Comparison of ENCODE assay signal across 1 cellular context in the genomic region with DNA sequence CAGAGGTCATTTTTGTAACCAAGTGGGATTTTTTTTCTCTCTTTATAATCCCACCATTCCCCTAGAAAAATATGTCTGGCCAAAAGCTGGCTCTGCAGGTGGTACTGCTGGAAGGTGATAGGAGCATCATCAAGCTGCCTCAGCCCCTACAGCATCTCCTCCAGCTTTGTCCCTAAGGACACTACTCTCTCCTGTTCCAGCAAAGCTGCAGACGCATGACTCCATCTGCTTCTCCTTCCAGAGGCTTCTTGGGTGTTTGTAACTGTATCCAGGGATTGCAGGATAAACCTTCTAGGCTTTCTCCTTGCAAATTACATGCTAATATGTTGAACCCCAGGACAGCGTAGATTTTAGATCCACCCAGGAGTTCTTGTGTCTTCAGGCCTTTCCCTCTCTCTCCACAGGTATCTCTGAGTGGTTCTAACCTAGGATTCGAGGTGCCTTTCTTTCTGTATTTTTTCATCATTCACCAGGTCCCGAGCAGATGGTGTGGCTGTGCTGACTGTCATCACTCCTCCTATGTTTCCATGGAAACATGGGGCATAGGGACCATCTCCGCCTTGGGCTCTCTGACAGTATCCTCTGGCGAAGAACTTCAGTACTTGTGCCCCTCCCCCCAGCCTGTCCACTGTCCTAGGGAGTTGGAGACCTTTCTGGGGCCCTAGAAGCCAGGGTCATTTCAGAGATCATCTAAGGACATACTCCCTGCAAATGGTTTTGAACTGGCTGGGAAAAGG.
TF ChIP-seq lines count a peak whose summit lies in the region.

No MANE protein-coding gene starts in this region.

TF ChIP-seq in GM23338, 12 proteins besides CTCF, POLR2A, EP300 and RAD21 (continued from another document):
- TF ChIP-seq ZNF331 (CRISPR knock-in tag; IDR thresholded peaks at IDR 0.05; ENCODE audit: low read depth) (no peak), STAT1 (IDR thresholded peaks at IDR 0.05; ENCODE audit: unreplicated experiment) (no peak), EZH2phosphoT487 (IDR thresholded peaks at IDR 0.05; ENCODE audit: unreplicated experiment) (no peak)
- TF ChIP-seq, protein P1, sequence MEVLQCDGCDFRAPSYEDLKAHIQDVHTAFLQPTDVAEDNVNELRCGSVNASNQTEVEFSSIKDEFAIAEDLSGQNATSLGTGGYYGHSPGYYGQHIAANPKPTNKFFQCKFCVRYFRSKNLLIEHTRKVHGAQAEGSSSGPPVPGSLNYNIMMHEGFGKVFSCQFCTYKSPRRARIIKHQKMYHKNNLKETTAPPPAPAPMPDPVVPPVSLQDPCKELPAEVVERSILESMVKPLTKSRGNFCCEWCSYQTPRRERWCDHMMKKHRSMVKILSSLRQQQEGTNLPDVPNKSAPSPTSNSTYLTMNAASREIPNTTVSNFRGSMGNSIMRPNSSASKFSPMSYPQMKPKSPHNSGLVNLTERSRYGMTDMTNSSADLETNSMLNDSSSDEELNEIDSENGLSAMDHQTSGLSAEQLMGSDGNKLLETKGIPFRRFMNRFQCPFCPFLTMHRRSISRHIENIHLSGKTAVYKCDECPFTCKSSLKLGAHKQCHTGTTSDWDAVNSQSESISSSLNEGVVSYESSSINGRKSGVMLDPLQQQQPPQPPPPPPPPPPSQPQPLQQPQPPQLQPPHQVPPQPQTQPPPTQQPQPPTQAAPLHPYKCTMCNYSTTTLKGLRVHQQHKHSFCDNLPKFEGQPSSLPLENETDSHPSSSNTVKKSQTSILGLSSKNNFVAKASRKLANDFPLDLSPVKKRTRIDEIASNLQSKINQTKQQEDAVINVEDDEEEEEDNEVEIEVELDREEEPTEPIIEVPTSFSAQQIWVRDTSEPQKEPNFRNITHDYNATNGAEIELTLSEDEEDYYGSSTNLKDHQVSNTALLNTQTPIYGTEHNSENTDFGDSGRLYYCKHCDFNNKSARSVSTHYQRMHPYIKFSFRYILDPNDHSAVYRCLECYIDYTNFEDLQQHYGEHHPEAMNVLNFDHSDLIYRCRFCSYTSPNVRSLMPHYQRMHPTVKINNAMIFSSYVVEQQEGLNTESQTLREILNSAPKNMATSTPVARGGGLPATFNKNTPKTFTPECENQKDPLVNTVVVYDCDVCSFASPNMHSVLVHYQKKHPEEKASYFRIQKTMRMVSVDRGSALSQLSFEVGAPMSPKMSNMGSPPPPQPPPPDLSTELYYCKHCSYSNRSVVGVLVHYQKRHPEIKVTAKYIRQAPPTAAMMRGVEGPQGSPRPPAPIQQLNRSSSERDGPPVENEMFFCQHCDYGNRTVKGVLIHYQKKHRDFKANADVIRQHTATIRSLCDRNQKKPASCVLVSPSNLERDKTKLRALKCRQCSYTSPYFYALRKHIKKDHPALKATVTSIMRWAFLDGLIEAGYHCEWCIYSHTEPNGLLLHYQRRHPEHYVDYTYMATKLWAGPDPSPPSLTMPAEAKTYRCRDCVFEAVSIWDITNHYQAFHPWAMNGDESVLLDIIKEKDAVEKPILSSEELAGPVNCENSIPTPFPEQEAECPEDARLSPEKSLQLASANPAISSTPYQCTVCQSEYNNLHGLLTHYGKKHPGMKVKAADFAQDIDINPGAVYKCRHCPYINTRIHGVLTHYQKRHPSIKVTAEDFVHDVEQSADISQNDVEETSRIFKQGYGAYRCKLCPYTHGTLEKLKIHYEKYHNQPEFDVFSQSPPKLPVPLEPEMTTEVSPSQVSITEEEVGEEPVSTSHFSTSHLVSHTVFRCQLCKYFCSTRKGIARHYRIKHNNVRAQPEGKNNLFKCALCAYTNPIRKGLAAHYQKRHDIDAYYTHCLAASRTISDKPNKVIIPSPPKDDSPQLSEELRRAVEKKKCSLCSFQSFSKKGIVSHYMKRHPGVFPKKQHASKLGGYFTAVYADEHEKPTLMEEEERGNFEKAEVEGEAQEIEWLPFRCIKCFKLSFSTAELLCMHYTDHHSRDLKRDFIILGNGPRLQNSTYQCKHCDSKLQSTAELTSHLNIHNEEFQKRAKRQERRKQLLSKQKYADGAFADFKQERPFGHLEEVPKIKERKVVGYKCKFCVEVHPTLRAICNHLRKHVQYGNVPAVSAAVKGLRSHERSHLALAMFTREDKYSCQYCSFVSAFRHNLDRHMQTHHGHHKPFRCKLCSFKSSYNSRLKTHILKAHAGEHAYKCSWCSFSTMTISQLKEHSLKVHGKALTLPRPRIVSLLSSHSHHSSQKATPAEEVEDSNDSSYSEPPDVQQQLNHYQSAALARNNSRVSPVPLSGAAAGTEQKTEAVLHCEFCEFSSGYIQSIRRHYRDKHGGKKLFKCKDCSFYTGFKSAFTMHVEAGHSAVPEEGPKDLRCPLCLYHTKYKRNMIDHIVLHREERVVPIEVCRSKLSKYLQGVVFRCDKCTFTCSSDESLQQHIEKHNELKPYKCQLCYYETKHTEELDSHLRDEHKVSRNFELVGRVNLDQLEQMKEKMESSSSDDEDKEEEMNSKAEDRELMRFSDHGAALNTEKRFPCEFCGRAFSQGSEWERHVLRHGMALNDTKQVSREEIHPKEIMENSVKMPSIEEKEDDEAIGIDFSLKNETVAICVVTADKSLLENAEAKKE (CRISPR knock-in tag; IDR thresholded peaks at IDR 0.05), result no peak
